14 cellular contexts compared by ENCODE assay signal in the genomic region with DNA sequence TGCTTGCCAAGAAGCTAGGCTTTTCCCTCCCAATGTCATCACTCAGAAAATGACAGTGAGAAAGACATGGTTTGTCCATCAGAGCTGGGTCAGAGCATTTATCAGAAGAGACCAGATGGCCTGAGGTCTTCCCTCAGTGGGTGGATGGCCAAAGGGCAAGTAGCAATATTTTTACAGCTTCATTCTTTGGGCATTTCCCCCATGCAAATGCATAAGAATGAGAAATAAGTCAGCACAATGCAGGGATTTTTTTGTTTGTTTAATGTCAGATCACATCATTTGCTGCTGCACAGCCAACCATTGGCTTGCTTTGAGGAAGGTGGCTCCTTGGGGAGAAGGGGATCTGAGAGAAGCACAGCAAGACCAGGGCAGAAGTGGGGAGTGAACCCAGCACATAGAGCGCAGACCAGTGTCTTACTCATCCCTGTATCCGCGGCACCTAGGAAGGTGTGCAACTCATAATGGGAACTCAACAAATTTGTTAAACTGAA.
A peak's percentile ranks its signal among the peaks of the same experiment; 100 is the strongest.
DNase-seq lines count a peak whose midpoint lies in the region; ATAC-seq, FAIRE-seq and TF ChIP-seq lines count a peak whose summit lies in the region.
"Had no signal": no experiment of that assay in that cellular context is flagged by ENCODE, and none has a peak within 500 bp of the region (broad histone marks: within the 10 kb centered on the region; RNA-seq: fewer than 3 reads in every experiment).

No MANE protein-coding gene starts in this region.

- H3K9me3 ChIP-seq in endothelial cell of umbilical vein (replicated peaks; ENCODE audit: control insufficient read depth, insufficient read depth, low read length) = no peaks in the 10 kb centered on the region
- H3K9me3 ChIP-seq in ovary = no peaks in the 10 kb centered on the region
- H3K9me3 ChIP-seq: left ventricle myocardium inferior had no signal

- no peaks in the 10 kb centered on the region for H3K9me3 Mint-ChIP-seq in activated CD4-positive, alpha-beta T cell treated with anti-CD3 and anti-CD28 coated beads, Interleukin-2, amount 10 ng/mL, durations not matched to agents 7 days and 5 days

- H3K27me3 ChIP-seq in endothelial cell of umbilical vein (ENCODE audit: control insufficient read depth in 2 of 2, insufficient read depth in 2 of 2, low read length in 2 of 2) = no peaks in the 10 kb centered on the region
- no peaks in the 10 kb centered on the region for H3K27me3 ChIP-seq in ovary
- H3K27me3 ChIP-seq: heart left ventricle had no signal

- H3K79me2 ChIP-seq in endothelial cell of umbilical vein (ENCODE audit: control insufficient read depth, insufficient read depth, low read length) = no peaks in the 10 kb centered on the region

- H3K27ac Mint-ChIP-seq in activated CD4-positive, alpha-beta T cell treated with anti-CD3 and anti-CD28 coated beads, Interleukin-2, amount 10 ng/mL, durations not matched to agents 7 days and 5 days = no peak overlapping the region
- H3K27ac Mint-ChIP-seq: CD4-positive, CD25-positive, alpha-beta regulatory T cell had no signal

- peaks cover 4% of the 10 kb centered on the region for H3K36me3 Mint-ChIP-seq in activated CD4-positive, alpha-beta T cell treated with anti-CD3 and anti-CD28 coated beads, Interleukin-2, amount 10 ng/mL, durations not matched to agents 7 days and 5 days (ENCODE audit: low read depth)
- H3K36me3 Mint-ChIP-seq: CD4-positive, CD25-positive, alpha-beta regulatory T cell had no signal

- no peaks in the 10 kb centered on the region for H3K4me1 Mint-ChIP-seq in activated CD4-positive, alpha-beta T cell treated with anti-CD3 and anti-CD28 coated beads, Interleukin-2, amount 10 ng/mL, durations not matched to agents 7 days and 5 days

- no peak overlapping the region for H3K4me2 ChIP-seq in endothelial cell of umbilical vein (ENCODE audit: insufficient read depth, low read length)

- no peaks in the 10 kb centered on the region for H4K20me1 ChIP-seq in endothelial cell of umbilical vein (replicated peaks; ENCODE audit: control insufficient read depth, extremely low read depth, insufficient read depth, low read length)

- no peak for TF ChIP-seq POLR2A in endothelial cell of umbilical vein (IDR thresholded peaks at IDR 0.05; ENCODE audit: low read depth, low read length)
- TF ChIP-seq POLR2A in ovary (IDR thresholded peaks at IDR 0.05) = no peak

- H3K4me3 Mint-ChIP-seq in activated CD4-positive, alpha-beta T cell treated with anti-CD3 and anti-CD28 coated beads, Interleukin-2, amount 10 ng/mL, durations not matched to agents 7 days and 5 days = no peak overlapping the region
- H3K4me3 Mint-ChIP-seq: CD4-positive, CD25-positive, alpha-beta regulatory T cell had no signal

- no TSS peak for BruUV-seq in endothelial cell of umbilical vein (replicated peaks; lab: Mats Ljungman, UMichigan)

- DNase-seq in endothelial cell of umbilical vein (ENCODE audit: low read depth, low spot score) = peak; percentile 55
- no peak for DNase-seq in activated CD4-positive, alpha-beta T cell treated with anti-CD3 and anti-CD28 coated beads, Interleukin-2, amount 10 ng/mL, durations not matched to agents 7 days and 5 days
- no peak for DNase-seq in NCI-H2107 treated with DMSO at 0.1 percent for 48 hours (lab: John Stamatoyannopoulos, UW; ENCODE audit: unreplicated experiment)
- no peak for DNase-seq in ovary
- DNase-seq: activated T-cell treated with anti-CD3 and anti-CD28 coated beads, Interleukin-2, amount 50 U/mL, for 1 hour; CD4-positive, CD25-positive, alpha-beta regulatory T cell; heart left ventricle; Kasumi-1; left ventricle myocardium inferior; NCI-H226 had no signal

- H2AFZ ChIP-seq in endothelial cell of umbilical vein (ENCODE audit: low read depth, low read length) = no peak overlapping the region

- WGBS in ovary, 3 donors = 72 to 97% (median 78%) methylated on average over 3 of the region's 3 CpGs

- intact Hi-C loops in endothelial cell of umbilical vein (cut with micrococcal nuclease) = no loop called here
- intact Hi-C loops in ovary (cut with DNase I) = no loop called here

- CTCF ChIA-PET in endothelial cell of umbilical vein (lab: Charles Lee) = no interaction called here
- CTCF ChIA-PET in activated CD4-positive, alpha-beta T cell treated with anti-CD3 and anti-CD28 coated beads, Interleukin-2, amount 10 ng/mL, durations not matched to agents 7 days and 5 days (lab: Charles Lee) = no interaction called here

- H3K9me1 ChIP-seq in endothelial cell of umbilical vein (replicated peaks; ENCODE audit: control insufficient read depth, extremely low read depth, insufficient read depth, low read length) = no peaks in the 10 kb centered on the region

- dilution Hi-C loops in endothelial cell of umbilical vein (cut with MboI; ENCODE audit: extremely low pct_ligation_motif_present, low sequenced_read_pairs) = no loop called here

- ATAC-seq in GM18873 (IDR thresholded peaks at IDR 0.05; ENCODE audit: low FRiP score, unreplicated experiment) (peak; percentile 90), GM21619 (IDR thresholded peaks at IDR 0.05; ENCODE audit: unreplicated experiment) (peak; percentile 78), HG03103 (IDR thresholded peaks at IDR 0.05; ENCODE audit: low read depth, unreplicated experiment) (peak; percentile 73), HG03571 (IDR thresholded peaks at IDR 0.05; ENCODE audit: unreplicated experiment) (no peak)
- ATAC-seq: heart left ventricle had no signal

- H3K9ac ChIP-seq in endothelial cell of umbilical vein (replicated peaks; ENCODE audit: extremely low read depth, insufficient read depth, low read length) = no peak overlapping the region

- no peak for TF ChIP-seq EP300 in ovary (IDR thresholded peaks at IDR 0.05)

- POLR2A ChIA-PET in endothelial cell of umbilical vein (lab: Charles Lee) = no interaction called here
- POLR2A ChIA-PET in activated CD4-positive, alpha-beta T cell treated with anti-CD3 and anti-CD28 coated beads, Interleukin-2, amount 10 ng/mL, durations not matched to agents 7 days and 5 days (lab: Charles Lee) = no interaction called here

- no peak overlapping the region for H3K4me3 ChIP-seq in endothelial cell of umbilical vein (replicated peaks in 1 of 3; ENCODE audit: insufficient read depth in 1 of 3, low read depth in 1 of 3, low read length in 3 of 3)
- H3K4me3 ChIP-seq in ovary = no peak overlapping the region
- H3K4me3 ChIP-seq: heart left ventricle, left ventricle myocardium inferior had no signal

- H3K27ac ChIP-seq in endothelial cell of umbilical vein (ENCODE audit: insufficient read depth, low read depth, low read length) = no peak overlapping the region
- no peak overlapping the region for H3K27ac ChIP-seq in ovary
- H3K27ac ChIP-seq: heart left ventricle, left ventricle myocardium inferior had no signal

- H3K36me3 ChIP-seq in endothelial cell of umbilical vein (ENCODE audit: control insufficient read depth in 2 of 2, extremely low read depth in 1 of 2, insufficient read depth in 2 of 2, low read length in 2 of 2) (no peaks in the 10 kb centered on the region), ovary (no peaks in the 10 kb centered on the region)
- H3K36me3 ChIP-seq: heart left ventricle, left ventricle myocardium inferior had no signal

- H3K4me1 ChIP-seq in endothelial cell of umbilical vein (ENCODE audit: control insufficient read depth, extremely low read depth, insufficient read depth, low read length) (peaks cover 5% of the 10 kb centered on the region), ovary (ENCODE audit: insufficient read depth) (no peaks in the 10 kb centered on the region)

- FAIRE-seq in endothelial cell of umbilical vein (lab: Jason Lieb, UNC) = no peak

- no peak for TF ChIP-seq CTCF in endothelial cell of umbilical vein (IDR thresholded peaks at IDR 0.05; ENCODE audit: extremely low read depth in 1 of 2, insufficient read depth in 1 of 2, low read depth in 1 of 2, low read length in 2 of 2)
- TF ChIP-seq CTCF in ovary (IDR thresholded peaks at IDR 0.05) = no peak

- no peaks in the 10 kb centered on the region for H3K27me3 Mint-ChIP-seq in activated CD4-positive, alpha-beta T cell treated with anti-CD3 and anti-CD28 coated beads, Interleukin-2, amount 10 ng/mL, durations not matched to agents 7 days and 5 days
- H3K27me3 Mint-ChIP-seq: CD4-positive, CD25-positive, alpha-beta regulatory T cell had no signal

TF ChIP-seq in endothelial cell of umbilical vein, 7 proteins besides CTCF, POLR2A, EP300 and RAD21:
- TF ChIP-seq MYC (IDR thresholded peaks at IDR 0.05; ENCODE audit: low read depth, low read length) (no peak), GATA2 (IDR thresholded peaks at IDR 0.05; ENCODE audit: insufficient read depth, insufficient read length, low read depth, low read length) (no peak), JUN (IDR thresholded peaks at IDR 0.05; ENCODE audit: borderline replicate concordance, insufficient read depth, insufficient read length, low read depth) (no peak), FOS (IDR thresholded peaks at IDR 0.05; ENCODE audit: borderline replicate concordance, insufficient read depth, low read length) (no peak)
